In the genomic region with DNA sequence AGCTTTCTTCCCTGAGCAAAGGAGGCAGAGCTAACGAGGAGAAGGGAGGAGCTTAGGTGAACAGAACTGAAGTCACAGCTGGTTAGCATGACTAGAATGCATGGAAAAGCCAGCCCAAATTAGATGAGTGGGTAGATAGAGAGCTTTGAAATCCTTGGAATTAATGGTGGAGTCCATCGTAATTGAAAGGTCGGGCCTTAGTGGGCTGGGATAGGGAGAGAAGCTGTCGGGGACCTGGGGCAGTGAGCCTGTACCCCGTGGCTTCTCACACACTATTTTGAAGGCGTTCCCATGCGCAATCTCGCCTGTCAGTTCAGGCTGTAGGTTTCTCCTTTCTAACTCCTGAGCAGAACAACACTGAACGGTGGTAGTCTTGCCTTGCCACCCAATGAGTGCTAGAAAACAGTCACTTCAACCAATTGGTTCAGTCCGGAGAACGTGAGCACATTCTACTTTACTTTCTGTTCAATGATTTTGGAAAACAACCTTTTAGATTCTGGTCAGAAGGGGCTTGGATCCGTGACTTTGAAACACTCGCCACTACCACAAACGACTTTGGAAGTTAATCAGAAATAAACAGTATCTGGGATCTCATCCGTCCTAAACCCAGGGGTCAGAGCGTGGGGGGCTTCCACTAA, we compare ENCODE assay signal across 1 cellular context.
TF ChIP-seq lines count a peak whose summit lies in the region.

No MANE protein-coding gene starts in this region.

TF ChIP-seq in K562, 482 proteins besides CTCF, POLR2A, EP300 and RAD21 (continued from another document):
- TF ChIP-seq TFAP4 (CRISPR knock-in tag; IDR thresholded peaks at IDR 0.05; ENCODE audit: borderline replicate concordance): peak; percentile 50
- TF ChIP-seq ZNF212 (CRISPR knock-in tag; IDR thresholded peaks at IDR 0.05): no peak
- 0 out of 4 replicates have a peak, but pooled peaks of 1 of the 2 experiments have one; percentile 4 for TF ChIP-seq RCOR1 (IDR thresholded peaks at IDR 0.05; ENCODE audit: borderline replicate concordance in 1 of 2, low read depth in 2 of 2, low read length in 2 of 2)
- TF ChIP-seq FOXK2 (conservative IDR thresholded peaks at IDR 0.05 in 1 of 2, IDR thresholded peaks at IDR 0.05 in 1 of 2; ENCODE audit: low read depth in 2 of 2): 0 out of 4 replicates have a peak, but pooled peaks of 1 of the 2 experiments have one; percentile 51
- no peak for TF ChIP-seq ZKSCAN8 (CRISPR knock-in tag; IDR thresholded peaks at IDR 0.05)
- peak; percentile 27; the same call in 1 of the 2 replicates for TF ChIP-seq MTA3 (IDR thresholded peaks at IDR 0.05; ENCODE audit: borderline replicate concordance)
- no peak for TF ChIP-seq SREBF1 (IDR thresholded peaks at IDR 0.05; ENCODE audit: borderline replicate concordance, low read depth, low read length)
- no peak for TF ChIP-seq ZNF77 (CRISPR knock-in tag; IDR thresholded peaks at IDR 0.05)
- TF ChIP-seq ZFP30 (CRISPR knock-in tag; IDR thresholded peaks at IDR 0.05; ENCODE audit: borderline replicate concordance): no peak
- no peak for TF ChIP-seq KAT8 (IDR thresholded peaks at IDR 0.05; ENCODE audit: low read depth)
- TF ChIP-seq MGA (IDR thresholded peaks at IDR 0.05): peak; percentile 19; the same call in 1 of the 2 replicates
- TF ChIP-seq EP400 (IDR thresholded peaks at IDR 0.05): peak; percentile 44; the same call in 1 of the 2 replicates
- TF ChIP-seq SUPT5H (IDR thresholded peaks at IDR 0.05): peak; percentile 25; the same call in 1 of the 2 replicates
- 0 out of 2 replicates have a peak, but pooled peaks have one; percentile 31 for TF ChIP-seq SMARCA4 (IDR thresholded peaks at IDR 0.05)
- no peak for TF ChIP-seq SMARCE1 (IDR thresholded peaks at IDR 0.05)
- peak in 1 of 2 experiments; percentile 5; a peak in 1 of 4 replicates for TF ChIP-seq SIN3A (IDR thresholded peaks at IDR 0.05; ENCODE audit: borderline replicate concordance in 2 of 2, control insufficient read depth in 1 of 2, low read depth in 2 of 2, low read length in 2 of 2)
- no peak for TF ChIP-seq STAT5B (CRISPR knock-in tag; IDR thresholded peaks at IDR 0.05)
- TF ChIP-seq, protein P1, sequence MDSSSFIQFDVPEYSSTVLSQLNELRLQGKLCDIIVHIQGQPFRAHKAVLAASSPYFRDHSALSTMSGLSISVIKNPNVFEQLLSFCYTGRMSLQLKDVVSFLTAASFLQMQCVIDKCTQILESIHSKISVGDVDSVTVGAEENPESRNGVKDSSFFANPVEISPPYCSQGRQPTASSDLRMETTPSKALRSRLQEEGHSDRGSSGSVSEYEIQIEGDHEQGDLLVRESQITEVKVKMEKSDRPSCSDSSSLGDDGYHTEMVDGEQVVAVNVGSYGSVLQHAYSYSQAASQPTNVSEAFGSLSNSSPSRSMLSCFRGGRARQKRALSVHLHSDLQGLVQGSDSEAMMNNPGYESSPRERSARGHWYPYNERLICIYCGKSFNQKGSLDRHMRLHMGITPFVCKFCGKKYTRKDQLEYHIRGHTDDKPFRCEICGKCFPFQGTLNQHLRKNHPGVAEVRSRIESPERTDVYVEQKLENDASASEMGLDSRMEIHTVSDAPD (CRISPR knock-in tag; IDR thresholded peaks at IDR 0.05): no peak
- 0 out of 2 replicates have a peak, but pooled peaks have one; percentile 22 for TF ChIP-seq REST (CRISPR knock-in tag; IDR thresholded peaks at IDR 0.05; ENCODE audit: low read depth)
- no peak for TF ChIP-seq ELF1 (tag; IDR thresholded peaks at IDR 0.05)
- no peak for TF ChIP-seq SPI1 (IDR thresholded peaks at IDR 0.05; ENCODE audit: borderline replicate concordance, low read depth, low read length)
- TF ChIP-seq KHSRP (IDR thresholded peaks at IDR 0.05): no peak
- 0 out of 2 replicates have a peak, but pooled peaks have one; percentile 21 for TF ChIP-seq ESRRB (CRISPR knock-in tag; IDR thresholded peaks at IDR 0.05; ENCODE audit: borderline replicate concordance)
